13 cellular contexts compared by ENCODE assay signal in genomic region chr7:106623846-106624245, GRCh38. TPM values are rescaled to one million over a fixed set of nuclear protein-coding genes. Genes with fewer than 3 reads are reported as not detected.
DNase-seq lines count a peak whose midpoint lies in the region; ATAC-seq and TF ChIP-seq lines count a peak whose summit lies in the region.
"Had no signal": no experiment of that assay in that cellular context is flagged by ENCODE, and none has a peak within 500 bp of the region (broad histone marks: within the 10 kb centered on the region; RNA-seq: fewer than 3 reads in every experiment).

No MANE protein-coding gene starts in this region.

- in situ Hi-C loops in astrocyte of the spinal cord (cut with HindIII; ENCODE audit: low sequenced_read_pairs): no loop called here

- peak; percentile 24 for ATAC-seq in left lobe of liver
- no peak for ATAC-seq in HG03196 (IDR thresholded peaks at IDR 0.05; ENCODE audit: unreplicated experiment)

- H3K4me3 ChIP-seq in astrocyte of the spinal cord (ENCODE audit: low read depth, low read length): no peak overlapping the region
- H3K4me3 ChIP-seq: BLaER1 had no signal

- POLR2A ChIA-PET in activated CD4-positive, alpha-beta memory T cell treated with anti-CD3 and anti-CD28 coated beads, Interleukin-2, amount 10 ng/mL, durations not matched to agents 7 days and 5 days (lab: Charles Lee): no interaction called here

- H3K27me3 Mint-ChIP-seq in activated CD4-positive, alpha-beta memory T cell treated with anti-CD3 and anti-CD28 coated beads, Interleukin-2, amount 10 ng/mL, durations not matched to agents 7 days and 5 days: peaks cover 8% of the 10 kb centered on the region

- no peak for TF ChIP-seq CTCF in astrocyte of the spinal cord (IDR thresholded peaks at IDR 0.05; ENCODE audit: low read depth, low read length)

- DNase-seq in AG08395 (ENCODE audit: low spot score): peak; percentile 92
- peak; percentile 45 for DNase-seq in HS-27A (ENCODE audit: low read depth)
- peak; percentile 59 for DNase-seq in astrocyte of the spinal cord (ENCODE audit: low read depth, low spot score)
- DNase-seq in left lobe of liver (ENCODE audit: low spot score): no peak
- DNase-seq in activated CD4-positive, CD25-positive, alpha-beta regulatory T cell (lab: John Stamatoyannopoulos, UW): no peak
- no peak for DNase-seq in HT-29 (ENCODE audit: low spot score)
- no peak for DNase-seq in activated CD4-positive, alpha-beta memory T cell treated with anti-CD3 and anti-CD28 coated beads, Interleukin-2, amount 10 ng/mL, durations not matched to agents 7 days and 5 days
- DNase-seq: activated naive CD8-positive, alpha-beta T cell treated with anti-CD3 and anti-CD28 coated beads for 36 hours; NCI-H1930; retina; T-helper 2 cell had no signal

- H3K4me3 Mint-ChIP-seq in activated CD4-positive, alpha-beta memory T cell treated with anti-CD3 and anti-CD28 coated beads, Interleukin-2, amount 10 ng/mL, durations not matched to agents 7 days and 5 days: no peak overlapping the region
- H3K4me3 Mint-ChIP-seq: activated naive CD8-positive, alpha-beta T cell treated with anti-CD3 and anti-CD28 coated beads for 36 hours had no signal

- H3K4me1 Mint-ChIP-seq in activated CD4-positive, alpha-beta memory T cell treated with anti-CD3 and anti-CD28 coated beads, Interleukin-2, amount 10 ng/mL, durations not matched to agents 7 days and 5 days: peaks cover 15% of the 10 kb centered on the region
- H3K4me1 Mint-ChIP-seq: activated naive CD8-positive, alpha-beta T cell treated with anti-CD3 and anti-CD28 coated beads for 36 hours had no signal

- H3K36me3 Mint-ChIP-seq in activated CD4-positive, alpha-beta memory T cell treated with anti-CD3 and anti-CD28 coated beads, Interleukin-2, amount 10 ng/mL, durations not matched to agents 7 days and 5 days (ENCODE audit: low read depth): no peaks in the 10 kb centered on the region
- H3K36me3 Mint-ChIP-seq: activated naive CD8-positive, alpha-beta T cell treated with anti-CD3 and anti-CD28 coated beads for 36 hours had no signal

- H3K9me3 Mint-ChIP-seq in activated CD4-positive, alpha-beta memory T cell treated with anti-CD3 and anti-CD28 coated beads, Interleukin-2, amount 10 ng/mL, durations not matched to agents 7 days and 5 days: peaks cover 12% of the 10 kb centered on the region

- CTCF ChIA-PET in activated CD4-positive, alpha-beta memory T cell treated with anti-CD3 and anti-CD28 coated beads, Interleukin-2, amount 10 ng/mL, durations not matched to agents 7 days and 5 days (lab: Charles Lee): interaction anchor here (1.5 kb wide), 1 partner anchor 112 kb away, joined by 5 read pairs; no protein-coding TSS in a partner anchor

- no peak overlapping the region for H3K27ac Mint-ChIP-seq in activated CD4-positive, alpha-beta memory T cell treated with anti-CD3 and anti-CD28 coated beads, Interleukin-2, amount 10 ng/mL, durations not matched to agents 7 days and 5 days
- H3K27ac Mint-ChIP-seq: activated naive CD8-positive, alpha-beta T cell treated with anti-CD3 and anti-CD28 coated beads for 36 hours had no signal

RNA-seq across cellular contexts. Expression of gene CCDC71L, which starts 37.1 kb away (rescaled TPM):
- 15.2 TPM for total RNA-seq in left lobe of liver
- total RNA-seq in HT-29 (2014; rRNA removed; shearing (Covaris generic)): 9.8 and 12.5 TPM in 2 replicates
- 10 to 100 TPM; 22.1 to 25.5 TPM for total RNA-seq in activated CD4-positive, alpha-beta memory T cell treated with anti-CD3 and anti-CD28 coated beads, Interleukin-2, amount 10 ng/mL, durations not matched to agents 7 days and 5 days

Comparison
In these comparisons a context has a peak if more than half of its experiments do, and no peak if none do; other contexts are left out.
1. DNase-seq: peak in AG08395 (single experiment), HS-27A (single experiment) and astrocyte of the spinal cord (single experiment); none in left lobe of liver (single experiment), activated CD4-positive, CD25-positive, alpha-beta regulatory T cell (0 of 4), HT-29 (single experiment) and activated CD4-positive, alpha-beta memory T cell treated with anti-CD3 and anti-CD28 coated beads, Interleukin-2, amount 10 ng/mL, durations not matched to agents 7 days and 5 days (single experiment).